In genomic region chr16:1351582-1352362, GRCh38 we compare ENCODE assay signal across 8 cellular contexts. TPM values are rescaled to one million over a fixed set of nuclear protein-coding genes. Genes with fewer than 3 reads are reported as not detected.
DNase-seq lines count a peak whose midpoint lies in the region; ATAC-seq and TF ChIP-seq lines count a peak whose summit lies in the region.

Gene GNPTG, plus strand, starts transcription at chr16:1351931. Its CDS starts 35 bp downstream, at chr16:1351966.
Gene TSR3, minus strand, starts transcription at chr16:1351878. Its CDS starts 74 bp downstream, at chr16:1351804.

- H3K27me3 ChIP-seq in dorsolateral prefrontal cortex: no peaks in the 10 kb centered on the region

- 0 to 1% methylated on average over 40 of the region's 98 CpGs for WGBS in lower leg skin, 2 donors

- peak within 1 kb of the TSS in 54 of 59 donors; percentile 5 to 95 (median 80) for H3K27ac ChIP-seq in dorsolateral prefrontal cortex

- intact Hi-C loops in activated CD4-positive, alpha-beta memory T cell treated with anti-CD3 and anti-CD28 coated beads for 36 hours (cut with micrococcal nuclease): no loop called here
- intact Hi-C loops in dorsolateral prefrontal cortex (cut with DNase I): loop anchor here (1.0 to 5.0 kb wide), 2 partner anchors 41 to 71 kb away; partner anchors contain the start of gene UQCC4 (in 2 of the 2)
- intact Hi-C loops in lower leg skin (cut with DNase I; ENCODE audit: low total_unique reads): loop anchor here (10.0 kb wide), 1 partner anchor 53 kb away; no protein-coding TSS in a partner anchor

- peak within 1 kb of the TSS; percentile 83 for H3K4me3 Mint-ChIP-seq in activated CD4-positive, alpha-beta memory T cell treated with anti-CD3 and anti-CD28 coated beads for 36 hours

- no peaks in the 10 kb centered on the region for H3K9me3 Mint-ChIP-seq in activated CD4-positive, alpha-beta memory T cell treated with anti-CD3 and anti-CD28 coated beads for 36 hours

- no peaks in the 10 kb centered on the region for H3K27me3 Mint-ChIP-seq in activated CD4-positive, alpha-beta memory T cell treated with anti-CD3 and anti-CD28 coated beads for 36 hours

- H3K4me1 Mint-ChIP-seq in activated CD4-positive, alpha-beta memory T cell treated with anti-CD3 and anti-CD28 coated beads for 36 hours (ENCODE audit: low read depth): peaks cover 31% of the 10 kb centered on the region

- CTCF ChIA-PET in activated CD4-positive, alpha-beta memory T cell treated with anti-CD3 and anti-CD28 coated beads for 36 hours (lab: Charles Lee): interaction anchor here (1.1 kb wide), 1 partner anchor 12 kb away, joined by 3 read pairs; no protein-coding TSS in a partner anchor

- H3K4me3 ChIP-seq in AG09309 (ENCODE audit: control insufficient read depth, low read depth, low read length) (peak within 1 kb of the TSS; percentile 98), dorsolateral prefrontal cortex (peak within 1 kb of the TSS; percentile 75 to 100 (median 99)), lower leg skin (ENCODE audit: low read depth, poor library complexity, severe bottlenecking) (peak within 1 kb of the TSS; percentile 81)

- DNase-seq in AG09309 (ENCODE audit: low read depth): peak; percentile 69
- DNase-seq in NCI-H446 treated with DMSO at 0.1 percent for 48 hours (lab: John Stamatoyannopoulos, UW): peak; percentile 35
- peak; percentile 90 for DNase-seq in activated CD4-positive, alpha-beta memory T cell treated with anti-CD3 and anti-CD28 coated beads for 36 hours
- DNase-seq in dorsolateral prefrontal cortex: peak; percentile 38 to 91 (median 68)
- DNase-seq in lower leg skin (ENCODE audit: low spot score in 2 of 2): peak; percentile 73 to 96
- DNase-seq in stimulated activated CD4-positive, alpha-beta T cell treated with anti-CD3 and anti-CD28 coated beads, Interleukin-4, amount 100 ng/mL, for 24 hours: peak; percentile 85

- no peak for TF ChIP-seq POLR2A in lower leg skin (IDR thresholded peaks at IDR 0.05)

- peak within 1 kb of the TSS; percentile 79 for H3K27ac Mint-ChIP-seq in activated CD4-positive, alpha-beta memory T cell treated with anti-CD3 and anti-CD28 coated beads for 36 hours

- POLR2A ChIA-PET in activated CD4-positive, alpha-beta memory T cell treated with anti-CD3 and anti-CD28 coated beads for 36 hours (lab: Charles Lee): no interaction called here

- H3K36me3 Mint-ChIP-seq in activated CD4-positive, alpha-beta memory T cell treated with anti-CD3 and anti-CD28 coated beads for 36 hours: peaks cover 2% of the 10 kb centered on the region

- peak; percentile 64 for ATAC-seq in GM18867 (IDR thresholded peaks at IDR 0.05; ENCODE audit: unreplicated experiment)
- peak; percentile 69 for ATAC-seq in HG03108 (IDR thresholded peaks at IDR 0.05; ENCODE audit: unreplicated experiment)

- TF ChIP-seq CTCF in AG09309 (IDR thresholded peaks at IDR 0.05; ENCODE audit: control insufficient read depth, insufficient read depth, low read depth, low read length, missing control alignments): no peak
- TF ChIP-seq CTCF in dorsolateral prefrontal cortex (IDR thresholded peaks at IDR 0.05 in 54 of 56, conservative IDR thresholded peaks at IDR 0.05 in 2 of 56; ENCODE audit: low read depth in 1 of 56, partially characterized antibody in 56 of 56): peak in 16 of 56 donors; percentile 5 to 55 (median 20)
- TF ChIP-seq CTCF in lower leg skin (IDR thresholded peaks at IDR 0.05): no peak

RNA-seq across cellular contexts. Expression of gene GNPTG, which starts in this region (rescaled TPM):
- total RNA-seq in activated CD4-positive, alpha-beta memory T cell treated with anti-CD3 and anti-CD28 coated beads for 36 hours: 10 to 100 TPM; 19.0 to 19.1 TPM
- 100 to 1,000 TPM in 112 of 120 experiments, 10 to 100 TPM in 8; 85.9 to 151 (median 118) TPM for total RNA-seq in dorsolateral prefrontal cortex
- total RNA-seq in lower leg skin: 10 to 100 TPM; 46.5 to 65.7 (median 60.0) TPM

RNA-seq across cellular contexts. Expression of gene TSR3, which starts in this region (rescaled TPM):
- total RNA-seq in activated CD4-positive, alpha-beta memory T cell treated with anti-CD3 and anti-CD28 coated beads for 36 hours: 10 to 100 TPM; 59.6 to 60.8 TPM
- total RNA-seq in dorsolateral prefrontal cortex (10 to 100 TPM; 30.3 to 68.2 (median 46.8) TPM), lower leg skin (100 to 1,000 TPM in 1 of 4 donors, 10 to 100 TPM in 3; 76.8 to 106 (median 90.5) TPM)

Comparison
In these comparisons a context has a peak if more than half of its experiments do, and no peak if none do; other contexts are left out.
1. Peak in every context shown above with its lines: DNase-seq, ATAC-seq, H3K4me3 ChIP-seq and H3K27ac ChIP-seq.
2. DNase-seq: peak in every context shown above with its lines; median percentile 90 in activated CD4-positive, alpha-beta memory T cell treated with anti-CD3 and anti-CD28 coated beads for 36 hours; 85 in stimulated activated CD4-positive, alpha-beta T cell treated with anti-CD3 and anti-CD28 coated beads, Interleukin-4, amount 100 ng/mL, for 24 hours; 84 in lower leg skin; 69 in AG09309; 68 in dorsolateral prefrontal cortex; 35 in NCI-H446 treated with DMSO at 0.1 percent for 48 hours.